In genomic region chr9:107142430-107142829, GRCh38 we compare ENCODE assay signal across 17 cellular contexts.
"Had no signal": no experiment of that assay in that cellular context is flagged by ENCODE, and none has a peak within 500 bp of the region (broad histone marks: within the 10 kb centered on the region; RNA-seq: fewer than 3 reads in every experiment).

No MANE protein-coding gene starts in this region.

- H3K9me3 ChIP-seq: esophagus muscularis mucosa, neutrophil, spleen, upper lobe of right lung had no signal

- ATAC-seq: activated naive CD4-positive, alpha-beta T cell treated with anti-CD3 and anti-CD28 coated beads, Interleukin-2, amount 50 U/mL, for 72 hours; foreskin keratinocyte; stimulated activated memory B cell treated with anti-CD40 and anti-IgM and Interleukin-4, amounts not matched to agents 10 μg/mL and 1 μg/mL and 100 μg/mL, for 72 hours; upper lobe of right lung had no signal

- H3K4me1 ChIP-seq: foreskin keratinocyte, spleen had no signal

- H3K27ac ChIP-seq: brain microvascular endothelial cell, foreskin keratinocyte, neutrophil, spleen, upper lobe of right lung had no signal

- H3K4me1 Mint-ChIP-seq: activated CD4-positive, alpha-beta T cell treated with anti-CD3 and anti-CD28 coated beads, Interleukin-2, amount 10 ng/mL, durations not matched to agents 7 days and 5 days; naive B cell; stimulated activated memory B cell treated with anti-CD40 and anti-IgM and Interleukin-4, amounts not matched to agents 10 μg/mL and 1 μg/mL and 100 μg/mL, for 72 hours had no signal

- H3K36me3 ChIP-seq: brain microvascular endothelial cell, esophagus muscularis mucosa, neutrophil, spleen, upper lobe of right lung had no signal

- H3K36me3 Mint-ChIP-seq: activated naive CD4-positive, alpha-beta T cell treated with anti-CD3 and anti-CD28 coated beads, Interleukin-2, amount 50 U/mL, for 72 hours; naive B cell; stimulated activated memory B cell treated with anti-CD40 and anti-IgM and Interleukin-4, amounts not matched to agents 10 μg/mL and 1 μg/mL and 100 μg/mL, for 72 hours had no signal

- DNase-seq: activated CD4-positive, alpha-beta T cell treated with anti-CD3 and anti-CD28 coated beads, Interleukin-2, amount 10 ng/mL, durations not matched to agents 7 days and 5 days; activated CD4-positive, CD25-positive, alpha-beta regulatory T cell; activated T-cell treated with anti-CD3 and anti-CD28 coated beads, Interleukin-2, amount 50 U/mL, for 1 hour; amygdala; foreskin keratinocyte; head of caudate nucleus; islet precursor cell; naive B cell; spleen; stimulated activated CD4-positive, alpha-beta T cell treated with anti-CD3 and anti-CD28 coated beads, Interleukin-1b, Interleukin-23, amount 100 ng/mL, for 48 hours; T-helper 2 cell; upper lobe of right lung had no signal

- H3K27ac Mint-ChIP-seq: activated CD4-positive, alpha-beta T cell treated with anti-CD3 and anti-CD28 coated beads, Interleukin-2, amount 10 ng/mL, durations not matched to agents 7 days and 5 days; activated naive CD4-positive, alpha-beta T cell treated with anti-CD3 and anti-CD28 coated beads, Interleukin-2, amount 50 U/mL, for 72 hours; naive B cell; stimulated activated memory B cell treated with anti-CD40 and anti-IgM and Interleukin-4, amounts not matched to agents 10 μg/mL and 1 μg/mL and 100 μg/mL, for 72 hours had no signal

- H3K4me3 ChIP-seq: esophagus muscularis mucosa, spleen, upper lobe of right lung had no signal

- H3K4me3 Mint-ChIP-seq: activated CD4-positive, alpha-beta T cell treated with anti-CD3 and anti-CD28 coated beads, Interleukin-2, amount 10 ng/mL, durations not matched to agents 7 days and 5 days; naive B cell; stimulated activated memory B cell treated with anti-CD40 and anti-IgM and Interleukin-4, amounts not matched to agents 10 μg/mL and 1 μg/mL and 100 μg/mL, for 72 hours had no signal

- H3K9me3 Mint-ChIP-seq: activated CD4-positive, alpha-beta T cell treated with anti-CD3 and anti-CD28 coated beads, Interleukin-2, amount 10 ng/mL, durations not matched to agents 7 days and 5 days; activated naive CD4-positive, alpha-beta T cell treated with anti-CD3 and anti-CD28 coated beads, Interleukin-2, amount 50 U/mL, for 72 hours; naive B cell; stimulated activated memory B cell treated with anti-CD40 and anti-IgM and Interleukin-4, amounts not matched to agents 10 μg/mL and 1 μg/mL and 100 μg/mL, for 72 hours had no signal

- H3K27me3 ChIP-seq: brain microvascular endothelial cell, esophagus muscularis mucosa, upper lobe of right lung had no signal
